ENCODE assay signal across 8 cellular contexts in genomic region chr4:2922453-2923101, GRCh38. TPM values are rescaled to one million over a fixed set of nuclear protein-coding genes. Genes with fewer than 3 reads are reported as not detected.
A peak's percentile ranks its signal among the peaks of the same experiment; 100 is the strongest.
DNase-seq lines count a peak whose midpoint lies in the region; ATAC-seq, FAIRE-seq and TF ChIP-seq lines count a peak whose summit lies in the region.
"Not testable (repeated sequence)": the region's sequence is repeated elsewhere in the genome, so short reads cannot be mapped to it uniquely, and the experiment has no call there.

No MANE protein-coding gene starts in this region.

- H4K20me1 ChIP-seq in GM23248 (ENCODE audit: insufficient read depth); endothelial cell of umbilical vein (replicated peaks; ENCODE audit: control insufficient read depth, extremely low read depth, insufficient read depth, low read length): not testable (repeated sequence)

- not testable (repeated sequence) for H3K9ac ChIP-seq in GM23248; endothelial cell of umbilical vein (replicated peaks; ENCODE audit: extremely low read depth, insufficient read depth, low read length)

- H3K79me2 ChIP-seq in GM23248 (ENCODE audit: insufficient read depth) = peaks cover 80% of the 10 kb centered on the region
- peaks cover 21% of the 10 kb centered on the region for H3K79me2 ChIP-seq in endothelial cell of umbilical vein (ENCODE audit: control insufficient read depth, insufficient read depth, low read length)

- peaks cover 32% of the 10 kb centered on the region for H3K36me3 Mint-ChIP-seq in activated CD4-positive, alpha-beta memory T cell treated with anti-CD3 and anti-CD28 coated beads for 36 hours

- H2AFZ ChIP-seq in GM23248; endothelial cell of umbilical vein (ENCODE audit: low read depth, low read length): not testable (repeated sequence)

- CTCF ChIA-PET in activated CD4-positive, alpha-beta memory T cell treated with anti-CD3 and anti-CD28 coated beads for 36 hours (lab: Charles Lee) = interaction anchor here (1.1 kb wide), 1 partner anchor 159 kb away, joined by 6 read pairs; no protein-coding TSS in a partner anchor
- CTCF ChIA-PET in endothelial cell of umbilical vein (lab: Charles Lee) = interaction anchor here (1.7 to 2.4 kb wide), 2 partner anchors 12 to 159 kb away, joined by 4 to 5 read pairs; no protein-coding TSS in a partner anchor

- H3K4me3 ChIP-seq in GM23248; endothelial cell of umbilical vein (replicated peaks in 1 of 3; ENCODE audit: insufficient read depth in 1 of 3, low read depth in 1 of 3, low read length in 3 of 3); upper lobe of right lung: not testable (repeated sequence)

- FAIRE-seq in endothelial cell of umbilical vein (lab: Jason Lieb, UNC) = not testable (repeated sequence)

- H3K27ac Mint-ChIP-seq in activated CD4-positive, alpha-beta memory T cell treated with anti-CD3 and anti-CD28 coated beads for 36 hours = peak overlapping the region; percentile 73

- intact Hi-C loops in activated CD4-positive, alpha-beta memory T cell treated with anti-CD3 and anti-CD28 coated beads for 36 hours (cut with micrococcal nuclease); endothelial cell of umbilical vein (cut with micrococcal nuclease): not testable (repeated sequence)
- intact Hi-C loops in upper lobe of right lung (cut with DNase I) = loop anchor here (10.0 kb wide), 1 partner anchor 158 kb away; no protein-coding TSS in a partner anchor

- not testable (repeated sequence) for H3K9me3 ChIP-seq in GM23248 (ENCODE audit: low read depth); endothelial cell of umbilical vein (replicated peaks; ENCODE audit: control insufficient read depth, insufficient read depth, low read length); upper lobe of right lung

- 69 to 70% methylated on average over 7 of the region's 7 CpGs for WGBS in GM23248 (ENCODE audit: low coverage in 1 of 2, low lambda C conversion rate in 2 of 2, missing lambda C conversion rate in 2 of 2), 2 experiments

- TF ChIP-seq POLR2A in endothelial cell of umbilical vein (IDR thresholded peaks at IDR 0.05; ENCODE audit: low read depth, low read length) = not testable (repeated sequence)

- H3K9me1 ChIP-seq in endothelial cell of umbilical vein (replicated peaks; ENCODE audit: control insufficient read depth, extremely low read depth, insufficient read depth, low read length) = not testable (repeated sequence)

- H3K27me3 ChIP-seq in GM23248 (replicated peaks; ENCODE audit: insufficient read depth); endothelial cell of umbilical vein (ENCODE audit: control insufficient read depth in 2 of 2, insufficient read depth in 2 of 2, low read length in 2 of 2); upper lobe of right lung: not testable (repeated sequence)

- H3F3A ChIP-seq in GM23248 (ENCODE audit: insufficient read depth) = not testable (repeated sequence)

- H3K9me3 Mint-ChIP-seq in activated CD4-positive, alpha-beta memory T cell treated with anti-CD3 and anti-CD28 coated beads for 36 hours = not testable (repeated sequence)

- in situ Hi-C loops in GM23248 (cut with MboI) = not testable (repeated sequence)

- H3K4me2 ChIP-seq in GM23248 (ENCODE audit: unreplicated experiment); endothelial cell of umbilical vein (ENCODE audit: insufficient read depth, low read length): not testable (repeated sequence)

- not testable (repeated sequence) for ATAC-seq in upper lobe of right lung

- TF ChIP-seq CTCF in endothelial cell of umbilical vein (IDR thresholded peaks at IDR 0.05; ENCODE audit: extremely low read depth in 1 of 2, insufficient read depth in 1 of 2, low read depth in 1 of 2, low read length in 2 of 2); upper lobe of right lung (IDR thresholded peaks at IDR 0.05): not testable (repeated sequence)

- not testable (repeated sequence) for H3K36me3 ChIP-seq in GM23248 (ENCODE audit: low read depth)
- H3K36me3 ChIP-seq in endothelial cell of umbilical vein (ENCODE audit: control insufficient read depth in 2 of 2, extremely low read depth in 1 of 2, insufficient read depth in 2 of 2, low read length in 2 of 2) (peaks cover 2 to 38% of the 10 kb centered on the region in 2 experiments), upper lobe of right lung (peaks cover 56% of the 10 kb centered on the region)

- not testable (repeated sequence) for H3K4me3 Mint-ChIP-seq in activated CD4-positive, alpha-beta memory T cell treated with anti-CD3 and anti-CD28 coated beads for 36 hours

- dilution Hi-C loops in endothelial cell of umbilical vein (cut with MboI; ENCODE audit: extremely low pct_ligation_motif_present, low sequenced_read_pairs) = not testable (repeated sequence)

- BruUV-seq in endothelial cell of umbilical vein (replicated peaks; lab: Mats Ljungman, UMichigan) = not testable (repeated sequence)

- peak; percentile 23 for DNase-seq in GM23248
- peak; percentile 32 for DNase-seq in NCI-H526 treated with DMSO at 0.1 percent for 48 hours (lab: John Stamatoyannopoulos, UW)
- DNase-seq in activated CD4-positive, alpha-beta memory T cell treated with anti-CD3 and anti-CD28 coated beads for 36 hours = peak; percentile 43
- peak; percentile 78 for DNase-seq in amniotic epithelial cell (ENCODE audit: low read depth)
- DNase-seq in endothelial cell of umbilical vein (ENCODE audit: low read depth, low spot score) = peak; percentile 33
- DNase-seq in kidney tubule cell (ENCODE audit: low spot score) = peak; percentile 41
- DNase-seq in non-pigmented ciliary epithelial cell (ENCODE audit: low read depth) = peak; percentile 34
- peak; percentile 59 for DNase-seq in upper lobe of right lung

- H3K27ac ChIP-seq in GM23248; endothelial cell of umbilical vein (ENCODE audit: insufficient read depth, low read depth, low read length): not testable (repeated sequence)
- peak overlapping the region; percentile 17 for H3K27ac ChIP-seq in upper lobe of right lung

- H3K9me2 ChIP-seq in GM23248 (ENCODE audit: insufficient read depth) = not testable (repeated sequence)

- H3K4me1 Mint-ChIP-seq in activated CD4-positive, alpha-beta memory T cell treated with anti-CD3 and anti-CD28 coated beads for 36 hours (ENCODE audit: low read depth) = peaks cover 52% of the 10 kb centered on the region

- H3K27me3 Mint-ChIP-seq in activated CD4-positive, alpha-beta memory T cell treated with anti-CD3 and anti-CD28 coated beads for 36 hours = not testable (repeated sequence)

- POLR2A ChIA-PET in activated CD4-positive, alpha-beta memory T cell treated with anti-CD3 and anti-CD28 coated beads for 36 hours (lab: Charles Lee); endothelial cell of umbilical vein (lab: Charles Lee): not testable (repeated sequence)

- H3K4me1 ChIP-seq in GM23248 (ENCODE audit: insufficient read depth); endothelial cell of umbilical vein (ENCODE audit: control insufficient read depth, extremely low read depth, insufficient read depth, low read length): not testable (repeated sequence)
- peaks cover 18% of the 10 kb centered on the region for H3K4me1 ChIP-seq in upper lobe of right lung

RNA-seq across cellular contexts. Expression of gene NOP14, which starts 40.6 kb away (rescaled TPM):
- 15.9 and 20.6 TPM in 2 replicates for total RNA-seq in GM23248 (2014; rRNA removed; shearing (Covaris generic))
- polyA plus RNA-seq in GM23248 (2016; fragmentation: Nextera tagmentation; extraction: Ambion mirVana) = 19.3 and 20.5 TPM in 2 replicates
- total RNA-seq in activated CD4-positive, alpha-beta memory T cell treated with anti-CD3 and anti-CD28 coated beads for 36 hours = 10 to 100 TPM; 67.4 to 73.4 TPM
- 40.3 and 45.2 TPM in 2 replicates for total RNA-seq in endothelial cell of umbilical vein
- polyA plus RNA-seq in endothelial cell of umbilical vein = 7.1 and 9.5 TPM in 2 replicates
- polyA plus RNA-seq in endothelial cell of umbilical vein (2011; cell fraction: cytosol; rRNA removed) = 12.1 and 14.3 TPM in 2 replicates
- polyA plus RNA-seq in endothelial cell of umbilical vein (2011; cell fraction: nucleus; rRNA removed) = 20.1 and 28.5 TPM in 2 replicates
- polyA plus RNA-seq in endothelial cell of umbilical vein (2012) = 31.7 and 40.3 TPM in 2 replicates
- polyA minus RNA-seq in endothelial cell of umbilical vein = 10.6 and 12.6 TPM in 2 replicates
- polyA minus RNA-seq in endothelial cell of umbilical vein (2011; cell fraction: cytosol; rRNA and poly(A)+ RNA removed) = 13.4 TPM
- polyA minus RNA-seq in endothelial cell of umbilical vein (2011; cell fraction: nucleus; rRNA and poly(A)+ RNA removed) = 8.8 and 9.5 TPM in 2 replicates
- 21.4 TPM for total RNA-seq in upper lobe of right lung

RNA-seq across cellular contexts. Expression of gene GRK4, which starts 40.8 kb away (rescaled TPM):
- 5.8 and 7.1 TPM in 2 replicates for total RNA-seq in GM23248 (2014; rRNA removed; shearing (Covaris generic))
- polyA plus RNA-seq in GM23248 (2016; fragmentation: Nextera tagmentation; extraction: Ambion mirVana) (5.1 and 6.5 TPM in 2 replicates), endothelial cell of umbilical vein (3.1 and 3.2 TPM in 2 replicates)
- total RNA-seq in activated CD4-positive, alpha-beta memory T cell treated with anti-CD3 and anti-CD28 coated beads for 36 hours = 1 to 10 TPM; 2.3 to 3.0 TPM
- total RNA-seq in endothelial cell of umbilical vein (5.9 and 6.3 TPM in 2 replicates), upper lobe of right lung (8.0 TPM)
- polyA plus RNA-seq in endothelial cell of umbilical vein (2011; cell fraction: cytosol; rRNA removed) = 3.3 and 3.5 TPM in 2 replicates
- 3.2 and 3.9 TPM in 2 replicates for polyA plus RNA-seq in endothelial cell of umbilical vein (2011; cell fraction: nucleus; rRNA removed)
- 3.7 and 4.6 TPM in 2 replicates for polyA plus RNA-seq in endothelial cell of umbilical vein (2012)
- polyA minus RNA-seq in endothelial cell of umbilical vein = 3.3 and 4.4 TPM in 2 replicates
- 1.2 TPM for polyA minus RNA-seq in endothelial cell of umbilical vein (2011; cell fraction: cytosol; rRNA and poly(A)+ RNA removed)
- 2.0 and 2.6 TPM in 2 replicates for polyA minus RNA-seq in endothelial cell of umbilical vein (2011; cell fraction: nucleus; rRNA and poly(A)+ RNA removed)

Comparison
In these comparisons a context has a peak if more than half of its experiments do, and no peak if none do; other contexts are left out.
1. DNase-seq: peak in every context shown above with its lines; median percentile 78 in amniotic epithelial cell; 59 in upper lobe of right lung; 43 in activated CD4-positive, alpha-beta memory T cell treated with anti-CD3 and anti-CD28 coated beads for 36 hours; 41 in kidney tubule cell; 34 in non-pigmented ciliary epithelial cell; 33 in endothelial cell of umbilical vein; 32 in NCI-H526 treated with DMSO at 0.1 percent for 48 hours; 23 in GM23248.